ENCODE assay signal across 15 cellular contexts in the genomic region with DNA sequence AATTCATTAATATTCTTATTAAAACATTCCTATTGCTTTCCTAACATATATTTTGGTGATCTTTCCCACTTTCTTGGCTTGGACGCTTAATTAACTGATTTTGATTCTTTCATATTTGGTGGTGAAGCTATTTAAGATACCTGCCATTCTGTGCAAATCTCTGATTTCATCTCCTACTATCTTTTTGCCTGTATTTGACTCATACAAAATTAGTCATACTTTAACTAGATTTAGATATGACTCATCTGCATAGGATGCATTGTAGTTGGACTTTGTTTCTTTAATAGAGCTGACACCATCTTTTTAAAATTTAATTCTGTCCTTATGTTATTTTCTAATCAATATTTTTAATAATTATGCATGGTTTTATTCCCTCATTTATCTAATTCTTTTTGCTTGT.
DNase-seq lines count a peak whose midpoint lies in the region; ATAC-seq and TF ChIP-seq lines count a peak whose summit lies in the region.
"Had no signal": no experiment of that assay in that cellular context is flagged by ENCODE, and none has a peak within 500 bp of the region (broad histone marks: within the 10 kb centered on the region; RNA-seq: fewer than 3 reads in every experiment).

No MANE protein-coding gene starts in this region.

- H3K27me3 Mint-ChIP-seq in Calu3 (ENCODE audit: unreplicated experiment) = no peaks in the 10 kb centered on the region
- H3K27me3 Mint-ChIP-seq in HFFc6 (ENCODE audit: insufficient read depth) = no peaks in the 10 kb centered on the region; the same call in 1 of the 2 replicates
- peaks cover 7% of the 10 kb centered on the region for H3K27me3 Mint-ChIP-seq in activated T-helper 17 cell treated with anti-CD3 and anti-CD28 coated beads, Interleukin-2, amount 50 U/mL, for 72 hours
- peaks cover 29% of the 10 kb centered on the region for H3K27me3 Mint-ChIP-seq in chondrocyte (ENCODE audit: low read depth)

- intact Hi-C loops in Calu3 (cut with micrococcal nuclease; ENCODE audit: unreplicated experiment) = loop anchor here (5.0 kb wide), 2 partner anchors 183 to 378 kb away; no protein-coding TSS in a partner anchor
- intact Hi-C loops in left ventricle myocardium inferior (cut with micrococcal nuclease) = no loop called here

- no peaks in the 10 kb centered on the region for H3K36me3 ChIP-seq in kidney epithelial cell (ENCODE audit: control insufficient read depth, insufficient read depth, low read length)
- H3K36me3 ChIP-seq in left ventricle myocardium inferior = no peaks in the 10 kb centered on the region

- no peaks in the 10 kb centered on the region for H3K4me1 ChIP-seq in left ventricle myocardium inferior
- H3K4me1 ChIP-seq: parathyroid adenoma had no signal

- H3K27me3 ChIP-seq in kidney epithelial cell (ENCODE audit: control insufficient read depth, insufficient read depth, low read length) (no peaks in the 10 kb centered on the region), left ventricle myocardium inferior (ENCODE audit: low read depth) (no peaks in the 10 kb centered on the region)

- H3K9me3 ChIP-seq in left ventricle myocardium inferior (replicated peaks) = no peaks in the 10 kb centered on the region

- DNase-seq in Calu3 = no peak
- DNase-seq in HFFc6 = peak; percentile 48
- peak; percentile 19 for DNase-seq in kidney epithelial cell (ENCODE audit: low read depth)
- DNase-seq in chondrocyte (ENCODE audit: low spot score) = no peak
- DNase-seq in left ventricle myocardium inferior = no peak
- DNase-seq in stimulated activated CD8-positive, alpha-beta memory T cell treated with anti-CD3 and anti-CD28 coated beads, Interleukin-4, amount 100 ng/mL, for 48 hours = no peak
- DNase-seq: activated CD4-positive, alpha-beta memory T cell treated with anti-CD3 and anti-CD28 coated beads for 36 hours; activated naive CD8-positive, alpha-beta T cell treated with anti-CD3 and anti-CD28 coated beads, Interleukin-2, amount 10 ng/mL, durations not matched to agents 7 days and 5 days; CD4-positive, CD25-positive, alpha-beta regulatory T cell; NCI-H2029 treated with DMSO at 0.1 percent for 48 hours had no signal

- H3K9me3 Mint-ChIP-seq in Calu3 (ENCODE audit: low read depth, unreplicated experiment) (no peaks in the 10 kb centered on the region), HFFc6 (no peaks in the 10 kb centered on the region), chondrocyte (ENCODE audit: low read depth) (no peaks in the 10 kb centered on the region)
- no peaks in the 10 kb centered on the region for H3K9me3 Mint-ChIP-seq in activated T-helper 17 cell treated with anti-CD3 and anti-CD28 coated beads, Interleukin-2, amount 50 U/mL, for 72 hours
- H3K9me3 Mint-ChIP-seq: activated CD4-positive, alpha-beta memory T cell treated with anti-CD3 and anti-CD28 coated beads for 36 hours; activated naive CD8-positive, alpha-beta T cell treated with anti-CD3 and anti-CD28 coated beads, Interleukin-2, amount 10 ng/mL, durations not matched to agents 7 days and 5 days; memory B cell had no signal

- H3K36me3 Mint-ChIP-seq in Calu3 (ENCODE audit: insufficient read depth, unreplicated experiment) (no peaks in the 10 kb centered on the region), HFFc6 (ENCODE audit: low read depth) (no peaks in the 10 kb centered on the region), chondrocyte (ENCODE audit: low read depth) (no peaks in the 10 kb centered on the region)
- no peaks in the 10 kb centered on the region for H3K36me3 Mint-ChIP-seq in activated T-helper 17 cell treated with anti-CD3 and anti-CD28 coated beads, Interleukin-2, amount 50 U/mL, for 72 hours (ENCODE audit: low read depth)
- H3K36me3 Mint-ChIP-seq: activated CD4-positive, alpha-beta memory T cell treated with anti-CD3 and anti-CD28 coated beads for 36 hours; activated naive CD8-positive, alpha-beta T cell treated with anti-CD3 and anti-CD28 coated beads, Interleukin-2, amount 10 ng/mL, durations not matched to agents 7 days and 5 days; CD4-positive, CD25-positive, alpha-beta regulatory T cell; memory B cell had no signal

- H3K4me3 Mint-ChIP-seq in Calu3 (ENCODE audit: low read depth, unreplicated experiment) (peak overlapping the region; percentile 50), HFFc6 (no peak overlapping the region; the same call in 1 of the 2 replicates), chondrocyte (ENCODE audit: unreplicated experiment) (no peak overlapping the region)
- no peak overlapping the region for H3K4me3 Mint-ChIP-seq in activated T-helper 17 cell treated with anti-CD3 and anti-CD28 coated beads, Interleukin-2, amount 50 U/mL, for 72 hours
- H3K4me3 Mint-ChIP-seq: activated CD4-positive, alpha-beta memory T cell treated with anti-CD3 and anti-CD28 coated beads for 36 hours; activated naive CD8-positive, alpha-beta T cell treated with anti-CD3 and anti-CD28 coated beads, Interleukin-2, amount 10 ng/mL, durations not matched to agents 7 days and 5 days; CD4-positive, CD25-positive, alpha-beta regulatory T cell; memory B cell had no signal

- H3K4me3 ChIP-seq in kidney epithelial cell (ENCODE audit: low read depth, low read length) = no peak overlapping the region
- no peak overlapping the region for H3K4me3 ChIP-seq in left ventricle myocardium inferior

- no peak for TF ChIP-seq CTCF in Calu3 (IDR thresholded peaks at IDR 0.05; ENCODE audit: unreplicated experiment)
- TF ChIP-seq CTCF in HFFc6 (IDR thresholded peaks at IDR 0.05) = no peak
- TF ChIP-seq CTCF in kidney epithelial cell (IDR thresholded peaks at IDR 0.05; ENCODE audit: insufficient read depth, low read length, poor library complexity, severe bottlenecking) = no peak
- no peak for TF ChIP-seq CTCF in chondrocyte (IDR thresholded peaks at IDR 0.05)
- no peak for TF ChIP-seq CTCF in left ventricle myocardium inferior (IDR thresholded peaks at IDR 0.05; ENCODE audit: borderline replicate concordance)

- CTCF ChIA-PET in Calu3 (lab: Charles Lee) = no interaction called here

- no peak overlapping the region for H3K27ac ChIP-seq in left ventricle myocardium inferior (replicated peaks)
- H3K27ac ChIP-seq: KMS-11, parathyroid adenoma had no signal

- BruUV-seq in Calu3 (replicated peaks; lab: Mats Ljungman, UMichigan) = no TSS peak

- peak; percentile 78 for ATAC-seq in activated T-helper 17 cell treated with anti-CD3 and anti-CD28 coated beads, Interleukin-2, amount 50 U/mL, for 72 hours (replicated peaks)
- no peak for ATAC-seq in GM19324 (IDR thresholded peaks at IDR 0.05; ENCODE audit: low FRiP score, unreplicated experiment)

- H3K4me1 Mint-ChIP-seq in Calu3 (ENCODE audit: low read depth, unreplicated experiment) = peaks cover 44% of the 10 kb centered on the region
- H3K4me1 Mint-ChIP-seq in HFFc6 (ENCODE audit: low read depth) = peaks cover 39% of the 10 kb centered on the region
- peaks cover 4% of the 10 kb centered on the region for H3K4me1 Mint-ChIP-seq in activated T-helper 17 cell treated with anti-CD3 and anti-CD28 coated beads, Interleukin-2, amount 50 U/mL, for 72 hours
- H3K4me1 Mint-ChIP-seq in chondrocyte (ENCODE audit: low read depth) = no peaks in the 10 kb centered on the region
- H3K4me1 Mint-ChIP-seq: activated naive CD8-positive, alpha-beta T cell treated with anti-CD3 and anti-CD28 coated beads, Interleukin-2, amount 10 ng/mL, durations not matched to agents 7 days and 5 days; CD4-positive, CD25-positive, alpha-beta regulatory T cell; memory B cell had no signal

- H3K27ac Mint-ChIP-seq in Calu3 (ENCODE audit: unreplicated experiment) (peak overlapping the region; percentile 27), HFFc6 (no peak overlapping the region), chondrocyte (ENCODE audit: unreplicated experiment) (no peak overlapping the region)
- no peak overlapping the region for H3K27ac Mint-ChIP-seq in activated T-helper 17 cell treated with anti-CD3 and anti-CD28 coated beads, Interleukin-2, amount 50 U/mL, for 72 hours
- H3K27ac Mint-ChIP-seq: activated CD4-positive, alpha-beta memory T cell treated with anti-CD3 and anti-CD28 coated beads for 36 hours; activated naive CD8-positive, alpha-beta T cell treated with anti-CD3 and anti-CD28 coated beads, Interleukin-2, amount 10 ng/mL, durations not matched to agents 7 days and 5 days; CD4-positive, CD25-positive, alpha-beta regulatory T cell; memory B cell had no signal

Comparison
In these comparisons a context has a peak if more than half of its experiments do, and no peak if none do; other contexts are left out.
1. DNase-seq: peak in HFFc6 (single experiment) and kidney epithelial cell (single experiment); none in Calu3 (single experiment), chondrocyte (single experiment), left ventricle myocardium inferior (single experiment) and stimulated activated CD8-positive, alpha-beta memory T cell treated with anti-CD3 and anti-CD28 coated beads, Interleukin-4, amount 100 ng/mL, for 48 hours (single experiment).